ENCODE assay signal across 6 cellular contexts in the genomic region with DNA sequence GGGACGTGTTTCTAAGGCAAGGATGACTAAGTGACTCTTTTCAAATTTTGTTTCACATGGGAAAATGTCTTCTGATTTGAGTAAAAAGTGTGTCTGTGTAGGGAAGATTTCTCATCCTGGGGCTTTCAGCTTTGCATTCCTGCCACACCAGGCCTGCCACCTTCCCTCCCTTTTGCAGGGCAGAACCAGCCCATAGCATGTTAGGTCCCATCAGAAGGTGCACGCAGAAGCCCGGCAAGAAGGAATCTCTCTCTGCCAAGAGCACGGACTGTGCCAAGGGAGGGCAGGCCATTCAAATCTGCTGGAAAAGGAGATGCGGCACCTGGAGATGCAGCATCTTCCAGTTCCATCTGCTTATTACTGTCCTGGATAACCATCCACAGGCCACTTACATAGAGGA.
"Had no signal": no experiment of that assay in that cellular context is flagged by ENCODE, and none has a peak within 500 bp of the region (broad histone marks: within the 10 kb centered on the region; RNA-seq: fewer than 3 reads in every experiment).

No MANE protein-coding gene starts in this region.

- H2AFZ ChIP-seq: GM23248 had no signal

- H3K4me1 Mint-ChIP-seq: H9 had no signal

- H3K27ac Mint-ChIP-seq: H9 had no signal

- H3K27ac ChIP-seq: GM23248 had no signal

- DNase-seq: GM23248, H9, HCEC 1CT, IMR-90, KG1 had no signal

- H3K4me3 Mint-ChIP-seq: H9 had no signal

- H3K4me3 ChIP-seq: GM23248, K562 had no signal

- ATAC-seq: K562 had no signal
